ENCODE assay signal across 26 cellular contexts in genomic region chr9:78017294-78017693, GRCh38. TPM values are rescaled to one million over a fixed set of nuclear protein-coding genes. Genes with fewer than 3 reads are reported as not detected.
DNase-seq lines count a peak whose midpoint lies in the region; ATAC-seq, FAIRE-seq and TF ChIP-seq lines count a peak whose summit lies in the region.
"Had no signal": no experiment of that assay in that cellular context is flagged by ENCODE, and none has a peak within 500 bp of the region (broad histone marks: within the 10 kb centered on the region; RNA-seq: fewer than 3 reads in every experiment).

No MANE protein-coding gene starts in this region.

- no peaks in the 10 kb centered on the region for H4K20me1 ChIP-seq in K562 (replicated peaks; ENCODE audit: control insufficient read depth, insufficient read depth, low read length)

- no peak overlapping the region; the same call in 1 of the 2 replicates for H3K4me2 ChIP-seq in K562 (ENCODE audit: insufficient read depth, low read length)
- H3K4me2 ChIP-seq: PC-9, SK-N-SH had no signal

- H3K4me3 Mint-ChIP-seq in activated T-cell treated with anti-CD3 and anti-CD28 coated beads, Interleukin-2, amount 50 U/mL, for 72 hours: peak overlapping the region in 1 of 2 donors; percentile 65
- H3K4me3 Mint-ChIP-seq: CD8-positive, alpha-beta memory T cell had no signal

- TF ChIP-seq CTCF in K562 (IDR thresholded peaks at IDR 0.05 in 2 of 3, conservative IDR thresholded peaks at IDR 0.05 in 1 of 3; ENCODE audit: insufficient read depth in 2 of 3, low read depth in 1 of 3, low read length in 3 of 3): no peak
- no peak for TF ChIP-seq CTCF in pancreas (IDR thresholded peaks at IDR 0.05)

- no peak overlapping the region; a peak in 1 of 4 replicates for H3K9ac ChIP-seq in K562 (ENCODE audit: insufficient read depth in 1 of 2, low read depth in 2 of 2, low read length in 2 of 2)
- H3K9ac ChIP-seq: BLaER1 treated with 17β-estradiol and CSF1 and Interleukin-3, amounts not matched to agents 10 nM and 100 nM; SK-N-SH had no signal

- intact Hi-C loops in K562 (cut with micrococcal nuclease): no loop called here
- intact Hi-C loops in pancreas (cut with DNase I): no loop called here

- TF ChIP-seq RAD21 in K562 (CRISPR knock-in tag; conservative IDR thresholded peaks at IDR 0.05 in 1 of 2, IDR thresholded peaks at IDR 0.05 in 1 of 2): no peak

- TF ChIP-seq EP300 in K562 (IDR thresholded peaks at IDR 0.05; ENCODE audit: low read length): no peak

- no peaks in the 10 kb centered on the region for H3K27me3 Mint-ChIP-seq in activated T-cell treated with anti-CD3 and anti-CD28 coated beads, Interleukin-2, amount 50 U/mL, for 72 hours (ENCODE audit: low read depth)
- H3K27me3 Mint-ChIP-seq: CD8-positive, alpha-beta memory T cell had no signal

- H3K9me1 ChIP-seq in K562 (ENCODE audit: control insufficient read depth, insufficient read depth, low read length): no peaks in the 10 kb centered on the region

- ATAC-seq in activated T-cell treated with anti-CD3 and anti-CD28 coated beads, Interleukin-2, amount 50 U/mL, for 72 hours (replicated peaks in 1 of 2): no peak
- ATAC-seq in K562 (no peak), pancreas (no peak), HG02571 (IDR thresholded peaks at IDR 0.05; ENCODE audit: unreplicated experiment) (no peak)

- TF ChIP-seq POLR2A in K562 (conservative IDR thresholded peaks at IDR 0.05): no peak

- CTCF ChIA-PET in K562 (lab: Yijun Ruan, JAX; ENCODE audit: low intra/inter-chr PET ratio): no interaction called here

- H3K4me3 ChIP-seq in K562 (no peak overlapping the region), pancreas (no peak overlapping the region)
- H3K4me3 ChIP-seq: BLaER1 treated with 17β-estradiol and CSF1 and Interleukin-3, amounts not matched to agents 10 nM and 100 nM; MG63; PC-9 had no signal

- peaks cover 97% of the 10 kb centered on the region for H3K79me2 ChIP-seq in K562 (ENCODE audit: control insufficient read depth, insufficient read depth, low read length)

- H3K27me3 ChIP-seq in K562 (ENCODE audit: control insufficient read depth in 2 of 2, insufficient read depth in 2 of 2, low read length in 2 of 2): no peaks in the 10 kb centered on the region
- H3K27me3 ChIP-seq in pancreas: no peaks in the 10 kb centered on the region
- H3K27me3 ChIP-seq: BLaER1 treated with 17β-estradiol and CSF1 and Interleukin-3, amounts not matched to agents 10 nM and 100 nM; MG63 had no signal

- H3K4me1 ChIP-seq in K562 (replicated peaks in 1 of 2; ENCODE audit: control insufficient read depth in 2 of 2, insufficient read depth in 2 of 2, low read length in 2 of 2): peaks cover 8 to 34% of the 10 kb centered on the region in 2 experiments; a peak in 4 of 5 replicates
- peaks cover 0 to 17% (median 5%) of the 10 kb centered on the region in 3 donors for H3K4me1 ChIP-seq in pancreas

- POLR2A ChIA-PET in K562 (lab: Yijun Ruan, JAX): interaction anchor here (0.6 to 1.3 kb wide), 2 partner anchors 9 to 348 kb away, joined by 3 read pairs; no protein-coding TSS in a partner anchor

- H3K36me3 Mint-ChIP-seq in activated T-cell treated with anti-CD3 and anti-CD28 coated beads, Interleukin-2, amount 50 U/mL, for 72 hours (ENCODE audit: insufficient read depth in 2 of 2): no peaks in the 10 kb centered on the region

- H3K4me1 Mint-ChIP-seq in activated T-cell treated with anti-CD3 and anti-CD28 coated beads, Interleukin-2, amount 50 U/mL, for 72 hours (ENCODE audit: low read depth): peaks cover 52% of the 10 kb centered on the region

- no peak overlapping the region for H2AFZ ChIP-seq in K562 (ENCODE audit: low read depth, low read length)
- H2AFZ ChIP-seq: PC-9 had no signal

- H3K36me3 ChIP-seq in K562 (ENCODE audit: control insufficient read depth, insufficient read depth, low read length) (0 out of 3 replicates have a peak, but pooled peaks cover 3% of the 10 kb centered on the region), pancreas (no peaks in the 10 kb centered on the region)
- H3K36me3 ChIP-seq: MG63 had no signal

- no peaks in the 10 kb centered on the region for H3K9me3 Mint-ChIP-seq in activated T-cell treated with anti-CD3 and anti-CD28 coated beads, Interleukin-2, amount 50 U/mL, for 72 hours
- H3K9me3 Mint-ChIP-seq: CD8-positive, alpha-beta memory T cell had no signal

- H3K27ac Mint-ChIP-seq in activated T-cell treated with anti-CD3 and anti-CD28 coated beads, Interleukin-2, amount 50 U/mL, for 72 hours: peak overlapping the region; percentile 79

- H3K9me3 ChIP-seq in K562 (replicated peaks; ENCODE audit: control insufficient read depth, insufficient read depth, low read depth, low read length) (no peaks in the 10 kb centered on the region), pancreas (no peaks in the 10 kb centered on the region)
- H3K9me3 ChIP-seq: MG63, SK-N-SH had no signal

- in situ Hi-C loops in K562 (cut with MboI): no loop called here

- DNase-seq in activated T-cell treated with anti-CD3 and anti-CD28 coated beads, Interleukin-2, amount 50 U/mL, for 72 hours: no peak
- no peak for DNase-seq in activated T-cell treated with anti-CD3 and anti-CD28 coated beads, Interleukin-2, amount 50 U/mL, for 1 hour
- DNase-seq in MV-4-11 (lab: John Stamatoyannopoulos, UW) (peak; percentile 47), K562 (ENCODE audit: extremely low read depth in 1 of 4, low spot score in 3 of 4) (no peak), pancreas (no peak), mesenteric fat pad (ENCODE audit: low spot score) (no peak)
- no peak for DNase-seq in central memory CD4-positive, alpha-beta T cell
- DNase-seq: 8988T; Calu3; CD8-positive, alpha-beta memory T cell; DMS153; Kasumi-1; MG63; NCI-H1092; NCI-H1436; NCI-H1930; NCI-H510A; NCI-H748 treated with DMSO at 0.1 percent for 48 hours; PC-9; SHP77 treated with DMSO at 0.1 percent for 48 hours; SK-N-SH had no signal

- peak overlapping the region; percentile 48; the same call in 1 of the 3 replicates for H3K27ac ChIP-seq in K562 (ENCODE audit: extremely low read depth, low read depth, low read length)
- no peak overlapping the region for H3K27ac ChIP-seq in pancreas
- H3K27ac ChIP-seq: PC-9, RWPE1 had no signal

- 53% methylated on average over 2 of the region's 2 CpGs for WGBS in K562 (ENCODE audit: insufficient coverage, low coverage, missing lambda C conversion rate)
- WGBS in pancreas, 2 donors: 90 to 92% methylated on average over 2 of the region's 2 CpGs

- FAIRE-seq in K562 (lab: Jason Lieb, UNC) (peak; percentile 6), pancreas (lab: Jason Lieb, UNC) (peak; percentile 53)
- FAIRE-seq: GM18507, H1 had no signal

- no TSS peak for BruUV-seq in K562 (replicated peaks; lab: Mats Ljungman, UMichigan)

TF ChIP-seq in K562, 482 proteins besides CTCF, POLR2A, EP300 and RAD21:
- TF ChIP-seq NFE2 (IDR thresholded peaks at IDR 0.05; ENCODE audit: low read depth) (peak; percentile 53), ZNF316 (IDR thresholded peaks at IDR 0.05) (0 out of 2 replicates have a peak, but pooled peaks have one; percentile 21), GTF2A2 (tag; IDR thresholded peaks at IDR 0.05) (no peak), MAFG (tag; conservative IDR thresholded peaks at IDR 0.05) (0 out of 2 replicates have a peak, but pooled peaks have one; percentile 7), DACH1 (IDR thresholded peaks at IDR 0.05; ENCODE audit: partially characterized antibody) (no peak), DPF2 (IDR thresholded peaks at IDR 0.05) (no peak), C11orf30 (IDR thresholded peaks at IDR 0.05; ENCODE audit: low read depth) (peak; percentile 43; the same call in 1 of the 2 replicates), LCOR (CRISPR knock-in tag; IDR thresholded peaks at IDR 0.05) (no peak)
TF ChIP-seq in K562: peak in this region for 4.

RNA-seq across cellular contexts. Expression of gene GNAQ, which starts 14.3 kb away (rescaled TPM):
- total RNA-seq in activated T-cell treated with anti-CD3 and anti-CD28 coated beads, Interleukin-2, amount 50 U/mL, for 72 hours: 10 to 100 TPM; 22.3 to 22.7 TPM
- 28.6 and 79.4 TPM in 2 replicates for total RNA-seq in K562 (2011; cell fraction: chromatin; rRNA removed; ENCODE audit: low replicate concordance)
- total RNA-seq in K562 (2011; cell fraction: nucleolus; rRNA removed): 5.3 and 7.6 TPM in 2 replicates
- 12.1 and 18.6 TPM in 2 replicates for total RNA-seq in K562 (2011; cell fraction: nucleoplasm; rRNA removed)
- 9.7 and 10.9 TPM in 2 replicates for total RNA-seq in K562 (2014; rRNA removed)
- total RNA-seq in K562 (2014; rRNA removed; fragmentation: Illumina TruSeq; extraction: Trizol): 17.5 and 20.7 TPM in 2 replicates
- total RNA-seq in K562 (2015; rRNA removed; fragmentation: Illumina TruSeq; extraction: Trizol): 17.8 and 18.8 TPM in 2 replicates
- 23.7 and 27.9 TPM in 2 replicates for total RNA-seq in K562 (2021)
- polyA plus RNA-seq in K562 (2011; rRNA removed): 19.4 and 25.6 TPM in 2 replicates
- polyA plus RNA-seq in K562 (2011; cell fraction: cytosol; rRNA removed): 6.6 and 11.7 TPM in 2 replicates
- 14.6 and 27.6 TPM in 2 replicates for polyA plus RNA-seq in K562 (2011; cell fraction: nucleus; rRNA removed)
- polyA plus RNA-seq in K562 (2012): 9.4 and 13.0 TPM in 2 replicates
- polyA plus RNA-seq in K562 (2014; fragmentation: Illumina TruSeq; extraction: Trizol): 21.3 and 22.2 TPM in 2 replicates
- polyA plus RNA-seq in K562 (2014; fragmentation: Nextera tagmentation; extraction: Ambion mirVana): 1 to 10 TPM; 4.8 to 8.9 TPM
- 10.4 and 11.0 TPM in 2 replicates for polyA plus RNA-seq in K562 (2014; rRNA removed)
- polyA minus RNA-seq in K562 (2011; rRNA and poly(A)+ RNA removed): 115 and 117 TPM in 2 replicates
- polyA minus RNA-seq in K562 (2011; cell fraction: cytosol; rRNA and poly(A)+ RNA removed): 18.7 and 22.0 TPM in 2 replicates
- 10.4 and 13.6 TPM in 2 replicates for polyA minus RNA-seq in K562 (2011; cell fraction: nucleus; rRNA and poly(A)+ RNA removed)
- total RNA-seq in pancreas: 10 to 100 TPM; 17.1 to 33.8 (median 21.1) TPM
- polyA plus RNA-seq in pancreas: 10 to 100 TPM in 1 of 2 donors, 1 to 10 TPM in 1; 6.7 to 12.5 TPM
- 115 TPM for total RNA-seq in mesenteric fat pad
